ENCODE assay signal across 1 cellular context in genomic region chr10:48656241-48656921, GRCh38.
TF ChIP-seq lines count a peak whose summit lies in the region.

No MANE protein-coding gene starts in this region.

TF ChIP-seq in H1, 55 proteins besides CTCF, POLR2A, EP300 and RAD21 (continued from another document):
- peak; percentile 52; the same call in 1 of the 2 replicates for TF ChIP-seq MAX (IDR thresholded peaks at IDR 0.05)
- 0 out of 2 replicates have a peak, but pooled peaks have one; percentile 8 for TF ChIP-seq EGR1 (IDR thresholded peaks at IDR 0.05; ENCODE audit: borderline replicate concordance, low read depth, low read length)
- no peak for TF ChIP-seq BACH1 (IDR thresholded peaks at IDR 0.05; ENCODE audit: low read length)
- peak; percentile 3; the same call in 1 of the 2 replicates for TF ChIP-seq TEAD4 (IDR thresholded peaks at IDR 0.05; ENCODE audit: low read depth, low read length)
- peak; percentile 66; the same call in 1 of the 2 replicates for TF ChIP-seq E2F6 (IDR thresholded peaks at IDR 0.05)
- TF ChIP-seq CREB1 (IDR thresholded peaks at IDR 0.05), result peak; percentile 38; the same call in 1 of the 2 replicates
- peak; percentile 63 for TF ChIP-seq CEBPB (IDR thresholded peaks at IDR 0.05; ENCODE audit: low read depth, low read length)
- 0 out of 2 replicates have a peak, but pooled peaks have one; percentile 20 for TF ChIP-seq TBP (IDR thresholded peaks at IDR 0.05; ENCODE audit: low read depth, low read length)
- TF ChIP-seq TAF1 (IDR thresholded peaks at IDR 0.05; ENCODE audit: low read depth, low read length), result no peak
- no peak for TF ChIP-seq RFX5 (IDR thresholded peaks at IDR 0.05; ENCODE audit: borderline replicate concordance, low read depth, low read length)
- TF ChIP-seq ASH2L (IDR thresholded peaks at IDR 0.05; ENCODE audit: low read length), result peak; percentile 56
